19 cellular contexts compared by ENCODE assay signal in the genomic region with DNA sequence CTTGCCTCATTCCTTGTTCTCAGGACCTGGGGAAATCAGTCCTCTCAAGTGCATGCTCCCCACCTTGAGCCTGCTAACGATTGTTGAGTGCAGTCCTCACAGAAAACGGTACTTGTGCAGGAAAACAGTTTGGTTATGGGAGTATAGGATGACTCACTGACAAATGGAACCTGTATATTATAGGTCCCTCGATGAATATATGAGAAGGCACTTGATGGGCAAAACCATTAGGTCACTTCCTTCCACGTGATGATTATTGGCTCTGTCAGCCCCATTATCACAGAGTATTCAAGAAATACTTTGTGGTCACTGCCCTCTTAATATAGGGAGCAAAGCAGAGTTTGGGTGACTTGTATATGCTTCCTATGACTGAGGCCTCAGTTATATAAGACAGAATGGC. TPM values are rescaled to one million over a fixed set of nuclear protein-coding genes. Genes with fewer than 3 reads are reported as not detected.
A peak's percentile ranks its signal among the peaks of the same experiment; 100 is the strongest.
DNase-seq lines count a peak whose midpoint lies in the region; ATAC-seq and TF ChIP-seq lines count a peak whose summit lies in the region.
"Had no signal": no experiment of that assay in that cellular context is flagged by ENCODE, and none has a peak within 500 bp of the region (broad histone marks: within the 10 kb centered on the region; RNA-seq: fewer than 3 reads in every experiment).

No MANE protein-coding gene starts in this region.

- 89 to 91% methylated on average over 2 to 4 of the region's 4 CpGs for WGBS in endodermal cell (ENCODE audit: insufficient coverage in 1 of 2, insufficient read length in 1 of 2), 2 experiments

- H3K27ac ChIP-seq in RWPE2 (ENCODE audit: poor library complexity, severe bottlenecking) (no peak overlapping the region), endodermal cell (ENCODE audit: low read depth, low read length) (peak overlapping the region; percentile 3), left lung (no peak overlapping the region)
- H3K27ac ChIP-seq: thoracic aorta had no signal

- H3K27ac Mint-ChIP-seq in activated naive CD4-positive, alpha-beta T cell treated with anti-CD3 and anti-CD28 coated beads, Interleukin-2, amount 10 ng/mL, durations not matched to agents 7 days and 5 days: peak overlapping the region; percentile 19
- peak overlapping the region in 1 of 2 donors; percentile 61 for H3K27ac Mint-ChIP-seq in activated naive CD4-positive, alpha-beta T cell treated with anti-CD3 and anti-CD28 coated beads, Interleukin-2, amount 50 U/mL, for 72 hours
- no peak overlapping the region for H3K27ac Mint-ChIP-seq in endodermal cell
- H3K27ac Mint-ChIP-seq: memory B cell had no signal

- in situ Hi-C loops in KBM-7 (cut with MboI; ENCODE audit: low pct_unique_long_range_greater_than_20kb, low sequenced_read_pairs): no loop called here

- H3K4me3 Mint-ChIP-seq in activated naive CD4-positive, alpha-beta T cell treated with anti-CD3 and anti-CD28 coated beads, Interleukin-2, amount 10 ng/mL, durations not matched to agents 7 days and 5 days: no peak overlapping the region
- no peak overlapping the region for H3K4me3 Mint-ChIP-seq in endodermal cell
- H3K4me3 Mint-ChIP-seq: H9, memory B cell had no signal

- H3K4me1 Mint-ChIP-seq in activated naive CD4-positive, alpha-beta T cell treated with anti-CD3 and anti-CD28 coated beads, Interleukin-2, amount 10 ng/mL, durations not matched to agents 7 days and 5 days: no peaks in the 10 kb centered on the region
- no peaks in the 10 kb centered on the region for H3K4me1 Mint-ChIP-seq in endodermal cell
- H3K4me1 Mint-ChIP-seq: H9, neural crest cell had no signal

- TF ChIP-seq CTCF in RWPE2 (IDR thresholded peaks at IDR 0.05; ENCODE audit: poor library complexity, severe bottlenecking) (no peak), endodermal cell (conservative IDR thresholded peaks at IDR 0.05) (no peak), left lung (IDR thresholded peaks at IDR 0.05) (no peak)

- no peaks in the 10 kb centered on the region for H3K9me3 ChIP-seq in RWPE2 (ENCODE audit: severe bottlenecking)
- no peaks in the 10 kb centered on the region for H3K9me3 ChIP-seq in endodermal cell (ENCODE audit: control insufficient read depth, low read length)
- H3K9me3 ChIP-seq in left lung: no peaks in the 10 kb centered on the region
- H3K9me3 ChIP-seq: thoracic aorta had no signal

- no peaks in the 10 kb centered on the region for H3K27me3 Mint-ChIP-seq in activated naive CD4-positive, alpha-beta T cell treated with anti-CD3 and anti-CD28 coated beads, Interleukin-2, amount 10 ng/mL, durations not matched to agents 7 days and 5 days
- no peaks in the 10 kb centered on the region for H3K27me3 Mint-ChIP-seq in endodermal cell (ENCODE audit: insufficient read depth)
- H3K27me3 Mint-ChIP-seq: memory B cell had no signal

- H3K27me3 ChIP-seq in RWPE2 (ENCODE audit: insufficient read depth, poor library complexity, severe bottlenecking): no peaks in the 10 kb centered on the region
- H3K27me3 ChIP-seq in endodermal cell (ENCODE audit: control insufficient read depth, insufficient read depth, low read length, poor library complexity, severe bottlenecking): no peaks in the 10 kb centered on the region
- no peaks in the 10 kb centered on the region for H3K27me3 ChIP-seq in left lung

- H3K9ac ChIP-seq in endodermal cell (ENCODE audit: extremely low read depth, low read length, poor library complexity, severe bottlenecking): no peak overlapping the region

- peaks cover 42% of the 10 kb centered on the region for H3K36me3 Mint-ChIP-seq in activated naive CD4-positive, alpha-beta T cell treated with anti-CD3 and anti-CD28 coated beads, Interleukin-2, amount 10 ng/mL, durations not matched to agents 7 days and 5 days
- H3K36me3 Mint-ChIP-seq in activated naive CD4-positive, alpha-beta T cell treated with anti-CD3 and anti-CD28 coated beads, Interleukin-2, amount 50 U/mL, for 72 hours: peaks cover 9 to 15% of the 10 kb centered on the region in 2 donors
- peaks cover 62% of the 10 kb centered on the region for H3K36me3 Mint-ChIP-seq in endodermal cell (ENCODE audit: low read depth)

- H3K4me1 ChIP-seq in RWPE2 (ENCODE audit: insufficient read depth, poor library complexity, severe bottlenecking) (peaks cover 9% of the 10 kb centered on the region), endodermal cell (ENCODE audit: control insufficient read depth, insufficient read depth, low read length) (no peaks in the 10 kb centered on the region), left lung (peaks cover 0 to 10% of the 10 kb centered on the region in 2 donors)

- ATAC-seq in activated naive CD4-positive, alpha-beta T cell treated with anti-CD3 and anti-CD28 coated beads, Interleukin-2, amount 50 U/mL, for 72 hours: no peak
- ATAC-seq in RWPE2 (ENCODE audit: low read depth) (peak; percentile 8; the same call in 1 of the 3 replicates), left lung (no peak)
- ATAC-seq: sciatic nerve had no signal

- H3K36me3 ChIP-seq in RWPE2 (ENCODE audit: low read depth): peaks cover 60% of the 10 kb centered on the region
- H3K36me3 ChIP-seq in endodermal cell (ENCODE audit: control insufficient read depth, insufficient read depth, low read length): peaks cover 75% of the 10 kb centered on the region
- H3K36me3 ChIP-seq in left lung: peaks cover 0 to 95% of the 10 kb centered on the region in 2 donors

- H3K4me3 ChIP-seq in RWPE2 (ENCODE audit: severe bottlenecking) (no peak overlapping the region), endodermal cell (ENCODE audit: low read length) (no peak overlapping the region), left lung (no peak overlapping the region)
- H3K4me3 ChIP-seq: thoracic aorta had no signal

- DNase-seq in activated naive CD4-positive, alpha-beta T cell treated with anti-CD3 and anti-CD28 coated beads, Interleukin-2, amount 10 ng/mL, durations not matched to agents 7 days and 5 days: no peak
- no peak for DNase-seq in activated naive CD4-positive, alpha-beta T cell treated with anti-CD3 and anti-CD28 coated beads, Interleukin-2, amount 50 U/mL, for 72 hours (ENCODE audit: low spot score in 2 of 2)
- DNase-seq in RWPE2 (ENCODE audit: low spot score): no peak
- DNase-seq in endodermal cell: no peak
- DNase-seq in left lung: no peak
- no peak for DNase-seq in KBM-7
- no peak for DNase-seq in activated effector memory CD4-positive, alpha-beta T cell treated with anti-CD3 and anti-CD28 coated beads, Interleukin-2, amount 50 U/mL, for 16 hours
- DNase-seq in DMS153 treated with DMSO at 0.1 percent for 48 hours (lab: John Stamatoyannopoulos, UW; ENCODE audit: unreplicated experiment): no peak
- DNase-seq: activated CD8-positive, alpha-beta memory T cell treated with anti-CD3 and anti-CD28 coated beads for 24 hours; activated gamma-delta T cell; foreskin melanocyte; H9; KG1; NCI-H1436 treated with DMSO at 0.1 percent for 48 hours; stimulated activated CD8-positive, alpha-beta memory T cell treated with anti-CD3 and anti-CD28 coated beads, Interleukin-4, amount 100 ng/mL, for 48 hours had no signal

- CTCF ChIA-PET in activated naive CD4-positive, alpha-beta T cell treated with anti-CD3 and anti-CD28 coated beads, Interleukin-2, amount 10 ng/mL, durations not matched to agents 7 days and 5 days (lab: Charles Lee): no interaction called here

- H3K9me3 Mint-ChIP-seq in activated naive CD4-positive, alpha-beta T cell treated with anti-CD3 and anti-CD28 coated beads, Interleukin-2, amount 10 ng/mL, durations not matched to agents 7 days and 5 days: no peaks in the 10 kb centered on the region
- H3K9me3 Mint-ChIP-seq in activated naive CD4-positive, alpha-beta T cell treated with anti-CD3 and anti-CD28 coated beads, Interleukin-2, amount 50 U/mL, for 72 hours: no peaks in the 10 kb centered on the region
- no peaks in the 10 kb centered on the region for H3K9me3 Mint-ChIP-seq in endodermal cell
- H3K9me3 Mint-ChIP-seq: H9, memory B cell, neural crest cell had no signal

- intact Hi-C loops in left lung (cut with DNase I): no loop called here

RNA-seq across cellular contexts. Expression of gene CCDC17, which starts 6.2 kb away (rescaled TPM):
- total RNA-seq in activated naive CD4-positive, alpha-beta T cell treated with anti-CD3 and anti-CD28 coated beads, Interleukin-2, amount 50 U/mL, for 72 hours: 1 to 10 TPM; 2.6 to 3.6 TPM
- total RNA-seq in endodermal cell (1 to 10 TPM; 2.5 to 5.1 TPM), left lung (10 to 100 TPM in 1 of 2 donors, under 1 TPM in 1; 0.70 to 16.2 TPM)
- 1.2 TPM for polyA plus RNA-seq in endodermal cell (2013, experiment 1 of 2)
- polyA plus RNA-seq in endodermal cell (2013, experiment 2 of 2): 1.2 TPM

RNA-seq across cellular contexts. Expression of gene NASP, which starts 33.8 kb away (rescaled TPM):
- total RNA-seq in activated naive CD4-positive, alpha-beta T cell treated with anti-CD3 and anti-CD28 coated beads, Interleukin-2, amount 50 U/mL, for 72 hours: 100 to 1,000 TPM; 178 to 319 TPM
- total RNA-seq in endodermal cell: 100 to 1,000 TPM; 368 to 385 TPM
- 403 TPM for polyA plus RNA-seq in endodermal cell (2013, experiment 1 of 2)
- 368 TPM for polyA plus RNA-seq in endodermal cell (2013, experiment 2 of 2)
- 10 to 100 TPM; 57.6 to 71.6 TPM for total RNA-seq in left lung
